ENCODE assay signal across 19 cellular contexts in the genomic region with DNA sequence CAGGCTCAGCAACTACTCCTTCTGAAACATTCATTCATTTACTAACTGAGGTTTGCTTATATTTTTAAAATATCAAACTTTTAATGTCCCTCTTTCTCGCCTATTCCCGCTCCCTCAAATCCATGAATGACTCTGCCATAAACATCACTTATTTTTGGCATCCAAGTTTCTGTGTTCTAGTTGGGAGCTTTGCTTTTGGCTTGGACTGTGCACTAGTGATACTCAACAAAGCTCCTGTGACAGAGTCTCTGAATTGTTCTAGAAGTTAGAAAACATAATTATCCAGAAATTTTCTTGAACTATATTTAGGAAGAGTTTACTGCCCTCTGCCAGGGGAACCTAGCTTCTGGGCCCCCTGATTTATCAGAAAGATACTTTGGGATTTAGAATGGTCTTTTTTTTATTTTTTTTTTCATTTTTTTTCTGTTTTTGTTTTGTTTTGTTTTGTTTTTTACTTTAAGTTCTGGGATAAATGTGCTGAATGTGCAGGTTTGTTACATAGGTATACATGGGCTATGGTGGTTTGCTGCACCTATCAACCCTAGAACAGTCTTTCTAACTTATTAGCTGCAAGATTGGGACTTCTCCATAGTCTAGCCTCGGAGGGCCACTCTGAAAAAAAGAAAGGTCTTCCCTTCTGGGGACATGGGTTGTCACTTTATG.
DNase-seq lines count a peak whose midpoint lies in the region; ATAC-seq, FAIRE-seq and TF ChIP-seq lines count a peak whose summit lies in the region.
"Had no signal": no experiment of that assay in that cellular context is flagged by ENCODE, and none has a peak within 500 bp of the region (broad histone marks: within the 10 kb centered on the region; RNA-seq: fewer than 3 reads in every experiment).

No MANE protein-coding gene starts in this region.

- no peak for FAIRE-seq in astrocyte (lab: Jason Lieb, UNC)
- FAIRE-seq: GM19239 had no signal

- no peak for TF ChIP-seq POLR2A in esophagus squamous epithelium (IDR thresholded peaks at IDR 0.05)

- no peak for DNase-seq in CD14-positive monocyte (ENCODE audit: low spot score)
- DNase-seq in HL-60 (ENCODE audit: low read depth in 1 of 2, low spot score in 1 of 2): no peak
- no peak for DNase-seq in astrocyte (ENCODE audit: low read depth)
- DNase-seq in natural killer cell treated with Interleukin-12 subunit alpha and Interleukin-12 subunit beta and Interleukin-15 and Interleukin-18, amount 100 ng/mL, for 72 hours (ENCODE audit: low spot score): no peak
- DNase-seq in NCI-H510A (lab: John Stamatoyannopoulos, UW): no peak
- no peak for DNase-seq in NCI-H2029 treated with DMSO at 0.1 percent for 48 hours (lab: John Stamatoyannopoulos, UW)
- DNase-seq in esophagus squamous epithelium (lab: John Stamatoyannopoulos, UW): no peak
- DNase-seq in NCI-H2081 (lab: John Stamatoyannopoulos, UW): no peak
- DNase-seq: activated CD4-positive, alpha-beta memory T cell treated with anti-CD3 and anti-CD28 coated beads for 36 hours; DMS79 treated with DMSO at 0.1 percent for 48 hours; dorsolateral prefrontal cortex; mesenchymal stem cell; NCI-H748 treated with DMSO at 0.1 percent for 48 hours; stimulated activated CD4-positive, alpha-beta T cell treated with anti-CD3 and anti-CD28 coated beads, Interleukin-2, amount 100 ng/mL, for 24 hours; thyroid gland had no signal

- H3K4me1 Mint-ChIP-seq in CD14-positive monocyte (peaks cover 37% of the 10 kb centered on the region), astrocyte (ENCODE audit: low read depth, unreplicated experiment) (peaks cover 12% of the 10 kb centered on the region)
- H3K4me1 Mint-ChIP-seq in natural killer cell treated with Interleukin-12 subunit alpha and Interleukin-12 subunit beta and Interleukin-15 and Interleukin-18, amount 100 ng/mL, for 72 hours (ENCODE audit: low read depth in 2 of 2): peaks cover 12 to 22% of the 10 kb centered on the region in 2 donors

- H3K4me3 Mint-ChIP-seq in CD14-positive monocyte: peak overlapping the region in 1 of 2 donors; percentile 46
- H3K4me3 Mint-ChIP-seq in astrocyte (ENCODE audit: unreplicated experiment): no peak overlapping the region
- H3K4me3 Mint-ChIP-seq in natural killer cell treated with Interleukin-12 subunit alpha and Interleukin-12 subunit beta and Interleukin-15 and Interleukin-18, amount 100 ng/mL, for 72 hours: peak overlapping the region; percentile 59
- H3K4me3 Mint-ChIP-seq: activated CD4-positive, alpha-beta memory T cell treated with anti-CD3 and anti-CD28 coated beads for 36 hours had no signal

- H3K27me3 Mint-ChIP-seq in CD14-positive monocyte (ENCODE audit: low read depth in 3 of 3) (no peaks in the 10 kb centered on the region), astrocyte (ENCODE audit: low read depth, unreplicated experiment) (no peaks in the 10 kb centered on the region)
- H3K27me3 Mint-ChIP-seq in natural killer cell treated with Interleukin-12 subunit alpha and Interleukin-12 subunit beta and Interleukin-15 and Interleukin-18, amount 100 ng/mL, for 72 hours: no peaks in the 10 kb centered on the region
- H3K27me3 Mint-ChIP-seq: activated CD4-positive, alpha-beta memory T cell treated with anti-CD3 and anti-CD28 coated beads for 36 hours had no signal

- H3K27ac Mint-ChIP-seq in CD14-positive monocyte: peak overlapping the region; percentile 91 to 98 (median 95)
- peak overlapping the region; percentile 59 for H3K27ac Mint-ChIP-seq in astrocyte (ENCODE audit: unreplicated experiment)
- peak overlapping the region; percentile 60 to 67 for H3K27ac Mint-ChIP-seq in natural killer cell treated with Interleukin-12 subunit alpha and Interleukin-12 subunit beta and Interleukin-15 and Interleukin-18, amount 100 ng/mL, for 72 hours
- H3K27ac Mint-ChIP-seq: activated CD4-positive, alpha-beta memory T cell treated with anti-CD3 and anti-CD28 coated beads for 36 hours; activated T-helper 2 cell treated with anti-CD3 and anti-CD28 coated beads, Interferon-gamma antibody, Interleukin-2, Interleukin-4, amounts not matched to agents 10 μg/mL and 5 μg/mL and 100 μg/mL, durations not matched to agents 14 hours and 24 hours and 36 hours had no signal

- peaks cover 0 to 4% (median 2%) of the 10 kb centered on the region in 7 donors for H3K9me3 Mint-ChIP-seq in CD14-positive monocyte
- H3K9me3 Mint-ChIP-seq in astrocyte (ENCODE audit: unreplicated experiment): no peaks in the 10 kb centered on the region
- no peaks in the 10 kb centered on the region for H3K9me3 Mint-ChIP-seq in natural killer cell treated with Interleukin-12 subunit alpha and Interleukin-12 subunit beta and Interleukin-15 and Interleukin-18, amount 100 ng/mL, for 72 hours
- H3K9me3 Mint-ChIP-seq: activated CD4-positive, alpha-beta memory T cell treated with anti-CD3 and anti-CD28 coated beads for 36 hours had no signal

- no peaks in the 10 kb centered on the region for H3K27me3 ChIP-seq in HL-60 (ENCODE audit: insufficient read depth, poor library complexity, severe bottlenecking)
- no peaks in the 10 kb centered on the region for H3K27me3 ChIP-seq in astrocyte (ENCODE audit: insufficient read depth, low read length)
- H3K27me3 ChIP-seq in esophagus squamous epithelium: no peaks in the 10 kb centered on the region
- H3K27me3 ChIP-seq: dorsolateral prefrontal cortex, thyroid gland had no signal

- no peak overlapping the region for H2AFZ ChIP-seq in astrocyte (ENCODE audit: low read depth, low read length)

- H3K4me2 ChIP-seq in astrocyte (ENCODE audit: low read length): no peak overlapping the region

- TF ChIP-seq CTCF in CD14-positive monocyte (IDR thresholded peaks at IDR 0.05) (no peak), HL-60 (IDR thresholded peaks at IDR 0.05; ENCODE audit: insufficient read depth, low read length) (no peak), astrocyte (IDR thresholded peaks at IDR 0.05; ENCODE audit: insufficient read depth, low read depth, low read length) (no peak), esophagus squamous epithelium (IDR thresholded peaks at IDR 0.05) (no peak)

- H3K79me2 ChIP-seq in astrocyte (ENCODE audit: insufficient read depth, low read length): no peaks in the 10 kb centered on the region

- H3K36me3 Mint-ChIP-seq in CD14-positive monocyte: peaks cover 0 to 5% of the 10 kb centered on the region in 2 donors
- no peaks in the 10 kb centered on the region for H3K36me3 Mint-ChIP-seq in astrocyte (ENCODE audit: low read depth, unreplicated experiment)
- no peaks in the 10 kb centered on the region for H3K36me3 Mint-ChIP-seq in natural killer cell treated with Interleukin-12 subunit alpha and Interleukin-12 subunit beta and Interleukin-15 and Interleukin-18, amount 100 ng/mL, for 72 hours
- H3K36me3 Mint-ChIP-seq: activated CD4-positive, alpha-beta memory T cell treated with anti-CD3 and anti-CD28 coated beads for 36 hours had no signal

- H3K36me3 ChIP-seq in astrocyte (ENCODE audit: insufficient read depth, low read length) (no peaks in the 10 kb centered on the region), esophagus squamous epithelium (no peaks in the 10 kb centered on the region)
- H3K36me3 ChIP-seq: thyroid gland had no signal

- WGBS in esophagus squamous epithelium, 2 donors: 44 to 46% methylated on average over 3 of the region's 3 CpGs

- H3K4me3 ChIP-seq in HL-60 (replicated peaks; ENCODE audit: insufficient read depth, low read length): no peak overlapping the region; the same call in 1 of the 2 replicates
- H3K4me3 ChIP-seq in astrocyte (ENCODE audit: insufficient read depth, low read depth, low read length): no peak overlapping the region
- H3K4me3 ChIP-seq in esophagus squamous epithelium: no peak overlapping the region
- H3K4me3 ChIP-seq: dorsolateral prefrontal cortex, thyroid gland had no signal

- H3K9me3 ChIP-seq in astrocyte (ENCODE audit: insufficient read depth, low read depth, low read length) (no peaks in the 10 kb centered on the region), esophagus squamous epithelium (no peaks in the 10 kb centered on the region)
- H3K9me3 ChIP-seq: thyroid gland had no signal

- no peaks in the 10 kb centered on the region for H4K20me1 ChIP-seq in astrocyte (ENCODE audit: insufficient read depth, low read length)

- H3K4me1 ChIP-seq in astrocyte (ENCODE audit: insufficient read depth, low read length) (no peaks in the 10 kb centered on the region), esophagus squamous epithelium (no peaks in the 10 kb centered on the region)
- H3K4me1 ChIP-seq: thyroid gland had no signal

- H3K27ac ChIP-seq in HL-60 (replicated peaks) (peak overlapping the region; percentile 78), astrocyte (ENCODE audit: low read depth, low read length) (no peak overlapping the region), esophagus squamous epithelium (peak overlapping the region in 1 of 4 donors; percentile 12)
- H3K27ac ChIP-seq: dorsolateral prefrontal cortex, thyroid gland had no signal

- no peak overlapping the region for H3K9ac ChIP-seq in astrocyte (ENCODE audit: low read length)

- ATAC-seq in natural killer cell treated with Interleukin-12 subunit alpha and Interleukin-12 subunit beta and Interleukin-15 and Interleukin-18, amount 100 ng/mL, for 72 hours: no peak
- ATAC-seq: esophagus mucosa, HCT116 had no signal

- intact Hi-C loops in CD14-positive monocyte (cut with micrococcal nuclease): loop anchor here (5.0 to 10.0 kb wide), 3 partner anchors 60 to 178 kb away; partner anchors contain the start of gene PTGER4 (in 2 of the 2)
- intact Hi-C loops in esophagus squamous epithelium (cut with DNase I): no loop called here
